13 cellular contexts compared by ENCODE assay signal in genomic region chr17:83192161-83192788, GRCh38.
DNase-seq lines count a peak whose midpoint lies in the region; ATAC-seq and TF ChIP-seq lines count a peak whose summit lies in the region.
"Had no signal": no experiment of that assay in that cellular context is flagged by ENCODE, and none has a peak within 500 bp of the region (broad histone marks: within the 10 kb centered on the region; RNA-seq: fewer than 3 reads in every experiment).

No MANE protein-coding gene starts in this region.

- H3K9me3 ChIP-seq in heart right ventricle, result peaks cover 0 to 10% (median 8%) of the 10 kb centered on the region in 11 donors
- peaks cover 0 to 6% (median 0%) of the 10 kb centered on the region in 4 donors for H3K9me3 ChIP-seq in esophagus muscularis mucosa
- no peaks in the 10 kb centered on the region for H3K9me3 ChIP-seq in T-helper 17 cell (ENCODE audit: control insufficient read depth, low read length, poor library complexity, severe bottlenecking)

- H3K27ac ChIP-seq in heart right ventricle (peak overlapping the region in 1 of 10 donors; percentile 47), esophagus muscularis mucosa (replicated peaks in 1 of 4) (peak overlapping the region; percentile 61 to 80 (median 72)), brain microvascular endothelial cell (no peak overlapping the region)

- no peak overlapping the region for H3K4me3 ChIP-seq in heart right ventricle
- no peak overlapping the region for H3K4me3 ChIP-seq in esophagus muscularis mucosa
- no peak overlapping the region for H3K4me3 ChIP-seq in brain microvascular endothelial cell (ENCODE audit: low read depth, low read length)

- DNase-seq in Right ventricle myocardium inferior (ENCODE audit: missing footprints) (peak; percentile 67), heart right ventricle (no peak), esophagus muscularis mucosa (ENCODE audit: extremely low spot score) (no peak), T-helper 9 cell (no peak), brain microvascular endothelial cell (no peak), T-helper 17 cell (no peak)
- DNase-seq in natural killer cell treated with Interleukin-12 subunit alpha and Interleukin-12 subunit beta and Interleukin-15 and Interleukin-18, amount 100 ng/mL, for 72 hours (ENCODE audit: low spot score), result peak; percentile 56
- DNase-seq: NCI-H1105, trophoblast cell had no signal

- in situ Hi-C loops in brain microvascular endothelial cell (cut with HindIII; ENCODE audit: low pct_ligation_motif_present, low sequenced_read_pairs), result no loop called here

- peaks cover 4% of the 10 kb centered on the region for H3K36me3 Mint-ChIP-seq in natural killer cell treated with Interleukin-12 subunit alpha and Interleukin-12 subunit beta and Interleukin-15 and Interleukin-18, amount 100 ng/mL, for 72 hours
- no peaks in the 10 kb centered on the region for H3K36me3 Mint-ChIP-seq in T-helper 17 cell (ENCODE audit: low read depth)

- WGBS in heart right ventricle, 2 donors, result 74% methylated on average over 13 of the region's 13 CpGs
- 74% methylated on average over 7 of the region's 13 CpGs for WGBS in esophagus muscularis mucosa

- H3K27ac Mint-ChIP-seq in natural killer cell treated with Interleukin-12 subunit alpha and Interleukin-12 subunit beta and Interleukin-15 and Interleukin-18, amount 100 ng/mL, for 72 hours, result no peak overlapping the region
- H3K27ac Mint-ChIP-seq in T-helper 17 cell, result no peak overlapping the region
- H3K27ac Mint-ChIP-seq: CD4-positive, alpha-beta T cell; T-helper 1 cell treated with Interleukin-12 subunit alpha and Interleukin-12 subunit beta and Interleukin-4 antibody, amounts not matched to agents 30 μg/mL and 1 μg/mL, for 36 hours had no signal

- no peaks in the 10 kb centered on the region for H3K9me3 Mint-ChIP-seq in natural killer cell treated with Interleukin-12 subunit alpha and Interleukin-12 subunit beta and Interleukin-15 and Interleukin-18, amount 100 ng/mL, for 72 hours
- H3K9me3 Mint-ChIP-seq: CD4-positive, alpha-beta T cell had no signal

- ATAC-seq in Right ventricle myocardium inferior (peak; percentile 14), heart right ventricle (no peak), T-helper 17 cell (no peak), HG03196 (IDR thresholded peaks at IDR 0.05; ENCODE audit: unreplicated experiment) (no peak)
- ATAC-seq in natural killer cell treated with Interleukin-12 subunit alpha and Interleukin-12 subunit beta and Interleukin-15 and Interleukin-18, amount 100 ng/mL, for 72 hours, result no peak

- H3K4me1 ChIP-seq in heart right ventricle (peaks cover 15 to 56% (median 30%) of the 10 kb centered on the region in 9 donors), esophagus muscularis mucosa (peaks cover 31 to 68% (median 60%) of the 10 kb centered on the region in 4 donors)

- no peak overlapping the region for H3K4me3 Mint-ChIP-seq in natural killer cell treated with Interleukin-12 subunit alpha and Interleukin-12 subunit beta and Interleukin-15 and Interleukin-18, amount 100 ng/mL, for 72 hours
- no peak overlapping the region for H3K4me3 Mint-ChIP-seq in T-helper 17 cell
- H3K4me3 Mint-ChIP-seq: CD4-positive, alpha-beta T cell; neural crest cell; T-helper 1 cell treated with Interleukin-12 subunit alpha and Interleukin-12 subunit beta and Interleukin-4 antibody, amounts not matched to agents 30 μg/mL and 1 μg/mL, for 36 hours had no signal

- no peak for TF ChIP-seq POLR2A in esophagus muscularis mucosa (IDR thresholded peaks at IDR 0.05; ENCODE audit: low read depth)

- no peak for TF ChIP-seq CTCF in heart right ventricle (IDR thresholded peaks at IDR 0.05)
- TF ChIP-seq CTCF in esophagus muscularis mucosa (IDR thresholded peaks at IDR 0.05), result no peak
- no peak for TF ChIP-seq CTCF in brain microvascular endothelial cell (IDR thresholded peaks at IDR 0.05; ENCODE audit: low read depth, low read length, missing control alignments)

- intact Hi-C loops in Right ventricle myocardium inferior (cut with DNase I), result no loop called here
- intact Hi-C loops in heart right ventricle (cut with DNase I), result no loop called here
- intact Hi-C loops in esophagus muscularis mucosa (cut with DNase I), result no loop called here

- peaks cover 28 to 46% of the 10 kb centered on the region in 2 donors for H3K4me1 Mint-ChIP-seq in natural killer cell treated with Interleukin-12 subunit alpha and Interleukin-12 subunit beta and Interleukin-15 and Interleukin-18, amount 100 ng/mL, for 72 hours (ENCODE audit: low read depth in 2 of 2)
- H3K4me1 Mint-ChIP-seq in T-helper 17 cell, result peaks cover 12% of the 10 kb centered on the region

- no peaks in the 10 kb centered on the region for H3K27me3 ChIP-seq in heart right ventricle
- H3K27me3 ChIP-seq in esophagus muscularis mucosa, result no peaks in the 10 kb centered on the region
- no peaks in the 10 kb centered on the region for H3K27me3 ChIP-seq in brain microvascular endothelial cell (replicated peaks)

- H3K36me3 ChIP-seq in heart right ventricle (no peaks in the 10 kb centered on the region), esophagus muscularis mucosa (no peaks in the 10 kb centered on the region), brain microvascular endothelial cell (replicated peaks) (no peaks in the 10 kb centered on the region)

- TF ChIP-seq EP300 in esophagus muscularis mucosa (IDR thresholded peaks at IDR 0.05), result no peak

- peaks cover 7 to 8% of the 10 kb centered on the region in 2 donors for H3K27me3 Mint-ChIP-seq in natural killer cell treated with Interleukin-12 subunit alpha and Interleukin-12 subunit beta and Interleukin-15 and Interleukin-18, amount 100 ng/mL, for 72 hours
- no peaks in the 10 kb centered on the region for H3K27me3 Mint-ChIP-seq in T-helper 17 cell
- H3K27me3 Mint-ChIP-seq: CD4-positive, alpha-beta T cell had no signal

Comparison
In these comparisons a context has a peak if more than half of its experiments do, and no peak if none do; other contexts are left out.
1. DNase-seq: peak in Right ventricle myocardium inferior (single experiment) and natural killer cell treated with Interleukin-12 subunit alpha and Interleukin-12 subunit beta and Interleukin-15 and Interleukin-18, amount 100 ng/mL, for 72 hours (single experiment); none in heart right ventricle (0 of 2), esophagus muscularis mucosa (single experiment), T-helper 9 cell (single experiment), brain microvascular endothelial cell (single experiment) and T-helper 17 cell (0 of 3).